Comparison of ENCODE assay signal across 1 cellular context in the genomic region with DNA sequence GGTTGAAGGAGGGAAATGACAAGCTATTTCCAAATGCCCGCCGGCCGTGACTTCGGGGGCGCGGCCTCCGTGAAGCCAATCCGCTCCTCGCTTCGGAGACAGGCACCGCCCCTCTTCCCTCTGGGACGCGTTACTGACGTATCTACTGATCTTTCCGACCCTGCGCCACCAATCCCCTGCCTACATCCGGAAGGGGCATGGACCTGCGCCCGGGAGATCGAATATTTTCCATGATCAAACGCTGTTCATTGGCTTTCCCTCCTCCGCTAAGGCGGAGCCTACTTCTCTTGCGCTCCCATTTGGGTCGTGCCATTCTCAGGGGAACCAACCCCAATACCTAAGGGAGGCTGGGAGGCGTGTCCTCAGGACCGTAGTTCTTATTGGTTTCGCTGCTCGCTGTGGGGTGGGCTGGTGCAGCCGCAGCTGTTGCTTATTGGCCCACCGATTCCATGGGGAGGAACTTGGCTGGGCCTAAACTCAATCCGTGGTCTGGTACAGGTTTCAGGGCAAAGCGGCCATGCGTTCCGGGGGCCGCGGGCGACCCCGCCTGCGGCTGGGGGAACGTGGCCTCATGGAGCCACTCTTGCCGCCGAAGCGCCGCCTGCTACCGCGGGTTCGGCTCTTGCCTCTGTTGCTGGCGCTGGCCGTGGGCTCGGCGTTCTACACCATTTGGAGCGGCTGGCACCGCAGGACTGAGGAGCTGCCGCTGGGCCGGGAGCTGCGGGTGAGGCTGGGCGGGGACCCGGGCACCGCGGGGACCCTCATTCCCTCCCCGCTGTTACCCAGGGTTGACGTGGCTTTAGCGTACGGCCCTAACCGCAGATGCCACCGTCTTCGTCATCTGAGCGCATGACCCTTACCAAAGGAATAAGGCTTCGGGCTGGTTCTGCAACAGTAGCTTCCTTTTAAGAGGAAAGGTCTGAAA.
A peak's percentile ranks its signal among the peaks of the same experiment; 100 is the strongest.
TF ChIP-seq lines count a peak whose summit lies in the region.

QPCTL (plus strand) TSS at position 480 of the 925 bp plus-strand sequence; CDS start at position 518, 38 bp downstream.

TF ChIP-seq in K562, 482 proteins besides CTCF, POLR2A, EP300 and RAD21 (continued from another document and continues in another):
- TF ChIP-seq HINFP (tag; conservative IDR thresholded peaks at IDR 0.05; ENCODE audit: low read depth) = peak; percentile 97
- no peak for TF ChIP-seq ZNF280A (IDR thresholded peaks at IDR 0.05; ENCODE audit: low read depth, partially characterized antibody)
- no peak for TF ChIP-seq TRIM25 (IDR thresholded peaks at IDR 0.05; ENCODE audit: borderline replicate concordance)
- peak; percentile 14 for TF ChIP-seq CTBP1 (IDR thresholded peaks at IDR 0.05; ENCODE audit: borderline replicate concordance)
- TF ChIP-seq, protein P1, sequence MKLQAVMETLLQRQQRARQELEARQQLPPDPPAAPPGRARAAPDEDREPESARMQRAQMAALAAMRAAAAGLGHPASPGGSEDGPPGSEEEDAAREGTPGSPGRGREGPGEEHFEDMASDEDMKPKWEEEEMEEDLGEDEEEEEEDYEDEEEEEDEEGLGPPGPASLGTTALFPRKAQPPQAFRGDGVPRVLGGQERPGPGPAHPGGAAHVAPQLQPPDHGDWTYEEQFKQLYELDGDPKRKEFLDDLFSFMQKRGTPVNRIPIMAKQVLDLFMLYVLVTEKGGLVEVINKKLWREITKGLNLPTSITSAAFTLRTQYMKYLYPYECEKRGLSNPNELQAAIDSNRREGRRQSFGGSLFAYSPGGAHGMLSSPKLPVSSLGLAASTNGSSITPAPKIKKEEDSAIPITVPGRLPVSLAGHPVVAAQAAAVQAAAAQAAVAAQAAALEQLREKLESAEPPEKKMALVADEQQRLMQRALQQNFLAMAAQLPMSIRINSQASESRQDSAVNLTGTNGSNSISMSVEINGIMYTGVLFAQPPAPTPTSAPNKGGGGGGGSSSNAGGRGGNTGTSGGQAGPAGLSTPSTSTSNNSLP (IDR thresholded peaks at IDR 0.05; ENCODE audit: borderline replicate concordance, low read depth, low read length) = no peak
- no peak; the same call in 1 of the 2 replicates for TF ChIP-seq VEZF1 (CRISPR knock-in tag; IDR thresholded peaks at IDR 0.05)
- no peak for TF ChIP-seq ZNF79 (CRISPR knock-in tag; IDR thresholded peaks at IDR 0.05; ENCODE audit: low read depth)
- TF ChIP-seq RERE (CRISPR knock-in tag; IDR thresholded peaks at IDR 0.05; ENCODE audit: borderline replicate concordance) = no peak
- TF ChIP-seq, protein P2, sequence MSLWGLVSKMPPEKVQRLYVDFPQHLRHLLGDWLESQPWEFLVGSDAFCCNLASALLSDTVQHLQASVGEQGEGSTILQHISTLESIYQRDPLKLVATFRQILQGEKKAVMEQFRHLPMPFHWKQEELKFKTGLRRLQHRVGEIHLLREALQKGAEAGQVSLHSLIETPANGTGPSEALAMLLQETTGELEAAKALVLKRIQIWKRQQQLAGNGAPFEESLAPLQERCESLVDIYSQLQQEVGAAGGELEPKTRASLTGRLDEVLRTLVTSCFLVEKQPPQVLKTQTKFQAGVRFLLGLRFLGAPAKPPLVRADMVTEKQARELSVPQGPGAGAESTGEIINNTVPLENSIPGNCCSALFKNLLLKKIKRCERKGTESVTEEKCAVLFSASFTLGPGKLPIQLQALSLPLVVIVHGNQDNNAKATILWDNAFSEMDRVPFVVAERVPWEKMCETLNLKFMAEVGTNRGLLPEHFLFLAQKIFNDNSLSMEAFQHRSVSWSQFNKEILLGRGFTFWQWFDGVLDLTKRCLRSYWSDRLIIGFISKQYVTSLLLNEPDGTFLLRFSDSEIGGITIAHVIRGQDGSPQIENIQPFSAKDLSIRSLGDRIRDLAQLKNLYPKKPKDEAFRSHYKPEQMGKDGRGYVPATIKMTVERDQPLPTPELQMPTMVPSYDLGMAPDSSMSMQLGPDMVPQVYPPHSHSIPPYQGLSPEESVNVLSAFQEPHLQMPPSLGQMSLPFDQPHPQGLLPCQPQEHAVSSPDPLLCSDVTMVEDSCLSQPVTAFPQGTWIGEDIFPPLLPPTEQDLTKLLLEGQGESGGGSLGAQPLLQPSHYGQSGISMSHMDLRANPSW (CRISPR knock-in tag; IDR thresholded peaks at IDR 0.05) = no peak
- TF ChIP-seq TCFL5 (CRISPR knock-in tag; conservative IDR thresholded peaks at IDR 0.05) = no peak
- TF ChIP-seq, protein P3, sequence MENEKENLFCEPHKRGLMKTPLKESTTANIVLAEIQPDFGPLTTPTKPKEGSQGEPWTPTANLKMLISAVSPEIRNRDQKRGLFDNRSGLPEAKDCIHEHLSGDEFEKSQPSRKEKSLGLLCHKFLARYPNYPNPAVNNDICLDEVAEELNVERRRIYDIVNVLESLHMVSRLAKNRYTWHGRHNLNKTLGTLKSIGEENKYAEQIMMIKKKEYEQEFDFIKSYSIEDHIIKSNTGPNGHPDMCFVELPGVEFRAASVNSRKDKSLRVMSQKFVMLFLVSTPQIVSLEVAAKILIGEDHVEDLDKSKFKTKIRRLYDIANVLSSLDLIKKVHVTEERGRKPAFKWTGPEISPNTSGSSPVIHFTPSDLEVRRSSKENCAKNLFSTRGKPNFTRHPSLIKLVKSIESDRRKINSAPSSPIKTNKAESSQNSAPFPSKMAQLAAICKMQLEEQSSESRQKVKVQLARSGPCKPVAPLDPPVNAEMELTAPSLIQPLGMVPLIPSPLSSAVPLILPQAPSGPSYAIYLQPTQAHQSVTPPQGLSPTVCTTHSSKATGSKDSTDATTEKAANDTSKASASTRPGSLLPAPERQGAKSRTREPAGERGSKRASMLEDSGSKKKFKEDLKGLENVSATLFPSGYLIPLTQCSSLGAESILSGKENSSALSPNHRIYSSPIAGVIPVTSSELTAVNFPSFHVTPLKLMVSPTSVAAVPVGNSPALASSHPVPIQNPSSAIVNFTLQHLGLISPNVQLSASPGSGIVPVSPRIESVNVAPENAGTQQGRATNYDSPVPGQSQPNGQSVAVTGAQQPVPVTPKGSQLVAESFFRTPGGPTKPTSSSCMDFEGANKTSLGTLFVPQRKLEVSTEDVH (IDR thresholded peaks at IDR 0.05; ENCODE audit: low read depth, partially characterized antibody) = no peak
- TF ChIP-seq BMI1 (IDR thresholded peaks at IDR 0.05; ENCODE audit: low read length) = no peak
- TF ChIP-seq ZNF436 (CRISPR knock-in tag; IDR thresholded peaks at IDR 0.05) = no peak
- no peak for TF ChIP-seq ZNF589 (CRISPR knock-in tag; IDR thresholded peaks at IDR 0.05; ENCODE audit: low read depth)
- TF ChIP-seq SNRNP70 (optimal IDR thresholded peaks at IDR 0.05; ENCODE audit: low read depth, low read length) = no peak
- TF ChIP-seq CEBPG (CRISPR knock-in tag; IDR thresholded peaks at IDR 0.05) = peak; percentile 18; the same call in 1 of the 2 replicates
- TF ChIP-seq CEBPG (tag; conservative IDR thresholded peaks at IDR 0.05 in 1 of 2, IDR thresholded peaks at IDR 0.05 in 1 of 2) = no peak
- TF ChIP-seq L3MBTL2 (IDR thresholded peaks at IDR 0.05) = no peak
- TF ChIP-seq, protein P4, sequence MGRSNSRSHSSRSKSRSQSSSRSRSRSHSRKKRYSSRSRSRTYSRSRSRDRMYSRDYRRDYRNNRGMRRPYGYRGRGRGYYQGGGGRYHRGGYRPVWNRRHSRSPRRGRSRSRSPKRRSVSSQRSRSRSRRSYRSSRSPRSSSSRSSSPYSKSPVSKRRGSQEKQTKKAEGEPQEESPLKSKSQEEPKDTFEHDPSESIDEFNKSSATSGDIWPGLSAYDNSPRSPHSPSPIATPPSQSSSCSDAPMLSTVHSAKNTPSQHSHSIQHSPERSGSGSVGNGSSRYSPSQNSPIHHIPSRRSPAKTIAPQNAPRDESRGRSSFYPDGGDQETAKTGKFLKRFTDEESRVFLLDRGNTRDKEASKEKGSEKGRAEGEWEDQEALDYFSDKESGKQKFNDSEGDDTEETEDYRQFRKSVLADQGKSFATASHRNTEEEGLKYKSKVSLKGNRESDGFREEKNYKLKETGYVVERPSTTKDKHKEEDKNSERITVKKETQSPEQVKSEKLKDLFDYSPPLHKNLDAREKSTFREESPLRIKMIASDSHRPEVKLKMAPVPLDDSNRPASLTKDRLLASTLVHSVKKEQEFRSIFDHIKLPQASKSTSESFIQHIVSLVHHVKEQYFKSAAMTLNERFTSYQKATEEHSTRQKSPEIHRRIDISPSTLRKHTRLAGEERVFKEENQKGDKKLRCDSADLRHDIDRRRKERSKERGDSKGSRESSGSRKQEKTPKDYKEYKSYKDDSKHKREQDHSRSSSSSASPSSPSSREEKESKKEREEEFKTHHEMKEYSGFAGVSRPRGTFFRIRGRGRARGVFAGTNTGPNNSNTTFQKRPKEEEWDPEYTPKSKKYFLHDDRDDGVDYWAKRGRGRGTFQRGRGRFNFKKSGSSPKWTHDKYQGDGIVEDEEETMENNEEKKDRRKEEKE (IDR thresholded peaks at IDR 0.05; ENCODE audit: borderline replicate concordance in 1 of 2, control insufficient read depth in 1 of 2, low read depth in 2 of 2, low read length in 1 of 2) = no peak
- TF ChIP-seq FOS (IDR thresholded peaks at IDR 0.05; ENCODE audit: extremely low read depth, insufficient read length) = peak; percentile 82
- no peak for TF ChIP-seq NFIX (CRISPR knock-in tag; IDR thresholded peaks at IDR 0.05; ENCODE audit: low read depth)
- no peak for TF ChIP-seq KLF1 (tag; IDR thresholded peaks at IDR 0.05)
- TF ChIP-seq ZC3H4 (CRISPR knock-in tag; IDR thresholded peaks at IDR 0.05; ENCODE audit: borderline replicate concordance) = no peak
- no peak for TF ChIP-seq ZNF165 (CRISPR knock-in tag; IDR thresholded peaks at IDR 0.05; ENCODE audit: borderline replicate concordance)
